Comparison of ENCODE assay signal across 24 cellular contexts in the genomic region with DNA sequence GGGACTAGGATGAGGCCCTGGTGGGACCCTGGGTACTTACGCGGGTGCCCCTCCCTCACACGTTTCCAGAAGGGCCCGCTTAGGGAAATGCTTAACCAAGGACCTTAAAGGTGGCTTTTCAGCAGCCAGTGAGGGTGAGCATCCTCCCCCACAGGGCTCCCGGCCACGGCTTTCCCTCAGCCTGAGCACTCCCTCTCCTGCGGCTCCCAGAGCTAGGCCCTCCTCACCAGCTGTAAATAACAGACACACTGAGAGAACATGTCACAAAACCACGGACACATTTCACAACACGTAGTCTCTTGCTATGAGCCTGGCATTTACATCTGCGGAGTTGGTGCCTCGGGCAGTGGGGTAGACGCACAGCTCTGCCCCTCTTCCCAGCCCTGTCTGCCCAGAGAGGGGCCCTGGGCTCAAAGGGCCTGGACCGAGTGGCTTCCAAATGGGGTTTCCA. TPM values are rescaled to one million over a fixed set of nuclear protein-coding genes. Genes with fewer than 3 reads are reported as not detected.
DNase-seq lines count a peak whose midpoint lies in the region; ATAC-seq, FAIRE-seq and TF ChIP-seq lines count a peak whose summit lies in the region.
"Had no signal": no experiment of that assay in that cellular context is flagged by ENCODE, and none has a peak within 500 bp of the region (broad histone marks: within the 10 kb centered on the region; RNA-seq: fewer than 3 reads in every experiment).

No MANE protein-coding gene starts in this region.

- H3K9me3 ChIP-seq in sigmoid colon = no peaks in the 10 kb centered on the region
- H3K9me3 ChIP-seq: A549, heart left ventricle, MG63, transverse colon had no signal

- H3K4me1 ChIP-seq in sigmoid colon = no peaks in the 10 kb centered on the region
- H3K4me1 ChIP-seq: transverse colon had no signal

- H3K27ac ChIP-seq in sigmoid colon = no peak overlapping the region
- H3K27ac ChIP-seq: A549, heart left ventricle, transverse colon had no signal

- peak; percentile 10 for ATAC-seq in WTC11
- ATAC-seq: A549; activated CD8-positive, alpha-beta memory T cell treated with anti-CD3 and anti-CD28 coated beads, Interleukin-2, amount 10 ng/mL, durations not matched to agents 7 days and 5 days; heart left ventricle; naive thymus-derived CD8-positive, alpha-beta T cell; Right ventricle myocardium inferior had no signal

- H3K36me3 Mint-ChIP-seq in HFFc6 (ENCODE audit: low read depth) = no peaks in the 10 kb centered on the region
- no peaks in the 10 kb centered on the region for H3K36me3 Mint-ChIP-seq in WTC11
- H3K36me3 Mint-ChIP-seq: activated CD8-positive, alpha-beta memory T cell treated with anti-CD3 and anti-CD28 coated beads, Interleukin-2, amount 10 ng/mL, durations not matched to agents 7 days and 5 days; CD8-positive, alpha-beta memory T cell; memory B cell; naive thymus-derived CD8-positive, alpha-beta T cell had no signal

- TF ChIP-seq POLR2A in sigmoid colon (IDR thresholded peaks at IDR 0.05) (no peak), GM12891 (IDR thresholded peaks at IDR 0.05; ENCODE audit: low read depth, low read length) (no peak)

- no peaks in the 10 kb centered on the region for H3K36me3 ChIP-seq in sigmoid colon
- H3K36me3 ChIP-seq: heart left ventricle, MG63, transverse colon had no signal

- H3K9me3 Mint-ChIP-seq in HFFc6 = no peaks in the 10 kb centered on the region
- H3K9me3 Mint-ChIP-seq in WTC11 = peaks cover 7% of the 10 kb centered on the region
- H3K9me3 Mint-ChIP-seq: CD8-positive, alpha-beta memory T cell; memory B cell; naive thymus-derived CD8-positive, alpha-beta T cell had no signal

- H3K27ac Mint-ChIP-seq in HFFc6 = no peak overlapping the region
- H3K27ac Mint-ChIP-seq in WTC11 = no peak overlapping the region
- H3K27ac Mint-ChIP-seq: activated CD8-positive, alpha-beta memory T cell treated with anti-CD3 and anti-CD28 coated beads, Interleukin-2, amount 10 ng/mL, durations not matched to agents 7 days and 5 days; CD8-positive, alpha-beta memory T cell; memory B cell; naive thymus-derived CD8-positive, alpha-beta T cell had no signal

- WGBS in sigmoid colon, 2 donors = 68 to 75% methylated on average over 13 of the region's 13 CpGs

- intact Hi-C loops in sigmoid colon (cut with DNase I) = no loop called here

- H3K27me3 Mint-ChIP-seq in HFFc6 (ENCODE audit: insufficient read depth) (peaks cover 19% of the 10 kb centered on the region), WTC11 (ENCODE audit: low read depth) (no peaks in the 10 kb centered on the region)
- H3K27me3 Mint-ChIP-seq: activated CD8-positive, alpha-beta memory T cell treated with anti-CD3 and anti-CD28 coated beads, Interleukin-2, amount 10 ng/mL, durations not matched to agents 7 days and 5 days had no signal

- no peaks in the 10 kb centered on the region for H3K27me3 ChIP-seq in sigmoid colon
- H3K27me3 ChIP-seq: MG63, transverse colon had no signal

- no peak for TF ChIP-seq EP300 in sigmoid colon (IDR thresholded peaks at IDR 0.05)

- H3K4me1 Mint-ChIP-seq in HFFc6 (ENCODE audit: low read depth) (peaks cover 15% of the 10 kb centered on the region), WTC11 (peaks cover 19% of the 10 kb centered on the region)
- H3K4me1 Mint-ChIP-seq: CD8-positive, alpha-beta memory T cell; memory B cell; naive thymus-derived CD8-positive, alpha-beta T cell had no signal

- no peak overlapping the region for H3K4me3 Mint-ChIP-seq in HFFc6
- no peak overlapping the region for H3K4me3 Mint-ChIP-seq in WTC11
- H3K4me3 Mint-ChIP-seq: activated CD8-positive, alpha-beta memory T cell treated with anti-CD3 and anti-CD28 coated beads, Interleukin-2, amount 10 ng/mL, durations not matched to agents 7 days and 5 days; CD8-positive, alpha-beta memory T cell; memory B cell; naive thymus-derived CD8-positive, alpha-beta T cell had no signal

- FAIRE-seq in GM12891 (lab: Jason Lieb, UNC) = no peak
- FAIRE-seq: A549, islet of Langerhans had no signal

- POLR2A ChIA-PET in WTC11 (lab: Charles Lee) = no interaction called here

- peak; percentile 4 for DNase-seq in activated CD8-positive, alpha-beta memory T cell treated with anti-CD3 and anti-CD28 coated beads, Interleukin-2, amount 50 U/mL, for 4 hours
- DNase-seq in activated CD8-positive, alpha-beta memory T cell treated with anti-CD3 and anti-CD28 coated beads, Interleukin-2, amount 50 U/mL, for 48 hours = no peak
- peak; percentile 44 for DNase-seq in HFFc6
- DNase-seq in WTC11 (ENCODE audit: low spot score) = no peak
- peak; percentile 25 for DNase-seq in sigmoid colon
- no peak for DNase-seq in pons (ENCODE audit: low spot score)
- DNase-seq in GM12891 (ENCODE audit: insufficient read length, low spot score) = no peak
- DNase-seq in HK-2 (ENCODE audit: unreplicated experiment) = no peak
- DNase-seq: activated CD8-positive, alpha-beta memory T cell treated with anti-CD3 and anti-CD28 coated beads, Interleukin-2, amount 10 ng/mL, durations not matched to agents 7 days and 5 days; DMS79 treated with DMSO at 0.1 percent for 48 hours; MG63; NCI-H1930; NCI-H446 treated with DMSO at 0.1 percent for 48 hours; stimulated activated naive CD4-positive, alpha-beta T cell treated with Interleukin-2 at 50 U/mL for 16 hours; T1000; transverse colon had no signal

- H3K4me3 ChIP-seq in sigmoid colon = no peak overlapping the region
- H3K4me3 ChIP-seq: A549, heart left ventricle, MG63, transverse colon had no signal

- CTCF ChIA-PET in WTC11 (lab: Charles Lee) = interaction anchor here (0.7 to 2.7 kb wide), 7 partner anchors 8 to 346 kb away, joined by 3 to 23 read pairs (median 4); no protein-coding TSS in a partner anchor

- no peak for TF ChIP-seq CTCF in HFFc6 (IDR thresholded peaks at IDR 0.05)
- no peak for TF ChIP-seq CTCF in WTC11 (IDR thresholded peaks at IDR 0.05)
- no peak for TF ChIP-seq CTCF in sigmoid colon (IDR thresholded peaks at IDR 0.05)

TF ChIP-seq in WTC11, 78 proteins besides CTCF, POLR2A, EP300 and RAD21 (continues in another document):
- TF ChIP-seq SMAD3 (CRISPR knock-in tag; IDR thresholded peaks at IDR 0.05; ENCODE audit: borderline replicate concordance) (no peak), TEAD1 (CRISPR knock-in tag; IDR thresholded peaks at IDR 0.05) (no peak), CBFB (CRISPR knock-in tag; IDR thresholded peaks at IDR 0.05; ENCODE audit: low read depth) (no peak), ZNF423 (CRISPR knock-in tag; IDR thresholded peaks at IDR 0.05) (no peak), GRHL2 (CRISPR knock-in tag; IDR thresholded peaks at IDR 0.05; ENCODE audit: insufficient replicate concordance, severe bottlenecking) (no peak), JAZF1 (CRISPR knock-in tag; IDR thresholded peaks at IDR 0.05) (no peak)
- TF ChIP-seq, protein P1, sequence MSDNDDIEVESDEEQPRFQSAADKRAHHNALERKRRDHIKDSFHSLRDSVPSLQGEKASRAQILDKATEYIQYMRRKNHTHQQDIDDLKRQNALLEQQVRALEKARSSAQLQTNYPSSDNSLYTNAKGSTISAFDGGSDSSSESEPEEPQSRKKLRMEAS (CRISPR knock-in tag; IDR thresholded peaks at IDR 0.05) = no peak
- TF ChIP-seq, protein P2, sequence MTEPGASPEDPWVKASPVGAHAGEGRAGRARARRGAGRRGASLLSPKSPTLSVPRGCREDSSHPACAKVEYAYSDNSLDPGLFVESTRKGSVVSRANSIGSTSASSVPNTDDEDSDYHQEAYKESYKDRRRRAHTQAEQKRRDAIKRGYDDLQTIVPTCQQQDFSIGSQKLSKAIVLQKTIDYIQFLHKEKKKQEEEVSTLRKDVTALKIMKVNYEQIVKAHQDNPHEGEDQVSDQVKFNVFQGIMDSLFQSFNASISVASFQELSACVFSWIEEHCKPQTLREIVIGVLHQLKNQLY (CRISPR knock-in tag; IDR thresholded peaks at IDR 0.05) = no peak
- TF ChIP-seq, protein P3, sequence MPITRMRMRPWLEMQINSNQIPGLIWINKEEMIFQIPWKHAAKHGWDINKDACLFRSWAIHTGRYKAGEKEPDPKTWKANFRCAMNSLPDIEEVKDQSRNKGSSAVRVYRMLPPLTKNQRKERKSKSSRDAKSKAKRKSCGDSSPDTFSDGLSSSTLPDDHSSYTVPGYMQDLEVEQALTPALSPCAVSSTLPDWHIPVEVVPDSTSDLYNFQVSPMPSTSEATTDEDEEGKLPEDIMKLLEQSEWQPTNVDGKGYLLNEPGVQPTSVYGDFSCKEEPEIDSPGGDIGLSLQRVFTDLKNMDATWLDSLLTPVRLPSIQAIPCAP (CRISPR knock-in tag; IDR thresholded peaks at IDR 0.05) = no peak

TF ChIP-seq in GM12891, 5 proteins besides CTCF, POLR2A, EP300 and RAD21:
- TF ChIP-seq POLR2AphosphoS5 (IDR thresholded peaks at IDR 0.05; ENCODE audit: low read depth, low read length) = no peak
- TF ChIP-seq SPI1 (IDR thresholded peaks at IDR 0.05; ENCODE audit: low read depth, low read length) = no peak
- TF ChIP-seq POU2F2 (IDR thresholded peaks at IDR 0.05; ENCODE audit: low read depth, low read length) = no peak
- TF ChIP-seq PAX5 (IDR thresholded peaks at IDR 0.05; ENCODE audit: insufficient read depth, low read length, severe bottlenecking) = no peak
- no peak for TF ChIP-seq TAF1 (IDR thresholded peaks at IDR 0.05; ENCODE audit: low read depth, low read length)
TF ChIP-seq in GM12891: peak in this region for 0.

RNA-seq across cellular contexts. Expression of a gene that starts 25.2 kb away (rescaled TPM):
- not detected for total RNA-seq in HFFc6 (2021; fragmentation: NEBNext Ultra II Directional; extraction: Animal tissue kit (Norgen Biotek cat#: 25700))
- total RNA-seq in WTC11 (2021) (0.21 to 0.50 TPM (median 0.37 TPM) in 3 replicates), sigmoid colon (1 to 10 TPM in 3 of 4 donors, under 1 TPM in 1; 0.66 to 4.7 (median 1.5) TPM)
- polyA plus RNA-seq in sigmoid colon = 1 to 10 TPM in 1 of 3 donors, not detected in 2; 1.1 TPM
- 0.19 TPM for polyA plus RNA-seq in GM12891 (2012; ENCODE audit: low read depth, missing spikeins)
- total RNA-seq: activated CD8-positive, alpha-beta memory T cell treated with anti-CD3 and anti-CD28 coated beads, Interleukin-2, amount 10 ng/mL, durations not matched to agents 7 days and 5 days; CD8-positive, alpha-beta memory T cell; naive thymus-derived CD8-positive, alpha-beta T cell; pulmonary artery endothelial cell had no signal
- polyA plus RNA-seq: CD8-positive, alpha-beta memory T cell; naive thymus-derived CD8-positive, alpha-beta T cell had no signal

Comparison
In these comparisons a context has a peak if more than half of its experiments do, and no peak if none do; other contexts are left out.
1. DNase-seq: peak in activated CD8-positive, alpha-beta memory T cell treated with anti-CD3 and anti-CD28 coated beads, Interleukin-2, amount 50 U/mL, for 4 hours (single experiment), HFFc6 (single experiment) and sigmoid colon (single experiment); none in activated CD8-positive, alpha-beta memory T cell treated with anti-CD3 and anti-CD28 coated beads, Interleukin-2, amount 50 U/mL, for 48 hours (single experiment), WTC11 (single experiment), pons (single experiment), GM12891 (single experiment) and HK-2 (single experiment).